Comparison of ENCODE assay signal across 19 cellular contexts in genomic region chr18:78995740-78996395, GRCh38. TPM values are rescaled to one million over a fixed set of nuclear protein-coding genes. Genes with fewer than 3 reads are reported as not detected.
DNase-seq lines count a peak whose midpoint lies in the region; ATAC-seq, FAIRE-seq and TF ChIP-seq lines count a peak whose summit lies in the region.
"Had no signal": no experiment of that assay in that cellular context is flagged by ENCODE, and none has a peak within 500 bp of the region (broad histone marks: within the 10 kb centered on the region; RNA-seq: fewer than 3 reads in every experiment).

No MANE protein-coding gene starts in this region.

- H3K4me1 Mint-ChIP-seq in natural killer cell treated with Interleukin-12 subunit alpha and Interleukin-12 subunit beta and Interleukin-15 and Interleukin-18, amount 100 ng/mL, for 72 hours (ENCODE audit: low read depth in 2 of 2) = no peaks in the 10 kb centered on the region
- no peaks in the 10 kb centered on the region for H3K4me1 Mint-ChIP-seq in natural killer cell
- H3K4me1 Mint-ChIP-seq in neural crest cell = peaks cover 6% of the 10 kb centered on the region
- H3K4me1 Mint-ChIP-seq: CD4-positive, CD25-positive, alpha-beta regulatory T cell had no signal

- H3K27me3 Mint-ChIP-seq in natural killer cell treated with Interleukin-12 subunit alpha and Interleukin-12 subunit beta and Interleukin-15 and Interleukin-18, amount 100 ng/mL, for 72 hours = peaks cover 2 to 7% of the 10 kb centered on the region in 2 donors
- H3K27me3 Mint-ChIP-seq in natural killer cell (ENCODE audit: low read depth in 2 of 2) (peaks cover 0 to 13% of the 10 kb centered on the region in 2 donors), neural crest cell (ENCODE audit: low read depth) (peaks cover 2% of the 10 kb centered on the region)

- intact Hi-C loops in natural killer cell (cut with micrococcal nuclease) = no loop called here

- no peak for TF ChIP-seq CTCF in natural killer cell (IDR thresholded peaks at IDR 0.05)
- no peak for TF ChIP-seq CTCF in neural crest cell (conservative IDR thresholded peaks at IDR 0.05)

- H3K27ac Mint-ChIP-seq in natural killer cell treated with Interleukin-12 subunit alpha and Interleukin-12 subunit beta and Interleukin-15 and Interleukin-18, amount 100 ng/mL, for 72 hours = no peak overlapping the region
- no peak overlapping the region for H3K27ac Mint-ChIP-seq in natural killer cell
- peak overlapping the region; percentile 35 for H3K27ac Mint-ChIP-seq in neural crest cell (ENCODE audit: unreplicated experiment)
- H3K27ac Mint-ChIP-seq: CD4-positive, CD25-positive, alpha-beta regulatory T cell had no signal

- no peaks in the 10 kb centered on the region for H3K9me3 Mint-ChIP-seq in natural killer cell treated with Interleukin-12 subunit alpha and Interleukin-12 subunit beta and Interleukin-15 and Interleukin-18, amount 100 ng/mL, for 72 hours
- H3K9me3 Mint-ChIP-seq in natural killer cell (no peaks in the 10 kb centered on the region), neural crest cell (peaks cover 2% of the 10 kb centered on the region)
- H3K9me3 Mint-ChIP-seq: CD4-positive, CD25-positive, alpha-beta regulatory T cell had no signal

- H3K4me3 Mint-ChIP-seq in natural killer cell treated with Interleukin-12 subunit alpha and Interleukin-12 subunit beta and Interleukin-15 and Interleukin-18, amount 100 ng/mL, for 72 hours = no peak overlapping the region
- H3K4me3 Mint-ChIP-seq in natural killer cell = no peak overlapping the region
- H3K4me3 Mint-ChIP-seq in neural crest cell = no peak overlapping the region
- H3K4me3 Mint-ChIP-seq: CD4-positive, CD25-positive, alpha-beta regulatory T cell had no signal

- TF ChIP-seq POLR2A in GM12892 (IDR thresholded peaks at IDR 0.05; ENCODE audit: low read depth, low read length) = no peak

- peak; percentile 32 to 55 for ATAC-seq in natural killer cell treated with Interleukin-12 subunit alpha and Interleukin-12 subunit beta and Interleukin-15 and Interleukin-18, amount 100 ng/mL, for 72 hours
- no peak for ATAC-seq in natural killer cell
- ATAC-seq: A549, PC-3 had no signal

- no peak for FAIRE-seq in GM12892 (lab: Jason Lieb, UNC)
- FAIRE-seq: A549 had no signal

- DNase-seq in natural killer cell treated with Interleukin-12 subunit alpha and Interleukin-12 subunit beta and Interleukin-15 and Interleukin-18, amount 100 ng/mL, for 72 hours (ENCODE audit: low spot score) = no peak
- DNase-seq in natural killer cell (no peak), ecto neural progenitor cell (ENCODE audit: low spot score) (peak; percentile 27), neural crest cell (ENCODE audit: low read depth, low spot score) (no peak), NCI-H2196 (lab: John Stamatoyannopoulos, UW; ENCODE audit: unreplicated experiment) (no peak), GM12892 (ENCODE audit: insufficient read length) (no peak), GM03348 (ENCODE audit: low spot score) (no peak)
- no peak for DNase-seq in effector CD4-positive, alpha-beta T cell
- DNase-seq: CD4-positive, CD25-positive, alpha-beta regulatory T cell; DND-41; GF-D8; GOT3; KG1; NCI-H1105; NCI-H2029; NCI-H345; PC-3 had no signal

- peaks cover 5% of the 10 kb centered on the region for H3K36me3 Mint-ChIP-seq in natural killer cell treated with Interleukin-12 subunit alpha and Interleukin-12 subunit beta and Interleukin-15 and Interleukin-18, amount 100 ng/mL, for 72 hours
- H3K36me3 Mint-ChIP-seq in natural killer cell (no peaks in the 10 kb centered on the region), neural crest cell (ENCODE audit: low read depth) (peaks cover 6% of the 10 kb centered on the region)
- H3K36me3 Mint-ChIP-seq: CD4-positive, CD25-positive, alpha-beta regulatory T cell had no signal

RNA-seq across cellular contexts. Expression of gene SALL3, which starts 16.2 kb away (rescaled TPM):
- not detected for total RNA-seq in natural killer cell treated with Interleukin-12 subunit alpha and Interleukin-12 subunit beta and Interleukin-15 and Interleukin-18, amount 100 ng/mL, for 72 hours
- total RNA-seq in natural killer cell (not detected), neural crest cell (9.0 and 9.1 TPM in 2 replicates)
- not detected for polyA plus RNA-seq in GM12892 (2012; ENCODE audit: missing spikeins)
- total RNA-seq: CD4-positive, CD25-positive, alpha-beta regulatory T cell; M059J; PC-3 had no signal
- polyA plus RNA-seq: A549; CD4-positive, CD25-positive, alpha-beta regulatory T cell had no signal

Comparison
In these comparisons a context has a peak if more than half of its experiments do, and no peak if none do; other contexts are left out.
1. ATAC-seq: peak in natural killer cell treated with Interleukin-12 subunit alpha and Interleukin-12 subunit beta and Interleukin-15 and Interleukin-18, amount 100 ng/mL, for 72 hours (2 of 2); none in natural killer cell (0 of 3).